20 cellular contexts compared by ENCODE assay signal in genomic region chr10:412109-412508, GRCh38.
A peak's percentile ranks its signal among the peaks of the same experiment; 100 is the strongest.
DNase-seq lines count a peak whose midpoint lies in the region; ATAC-seq lines count a peak whose summit lies in the region.
"Had no signal": no experiment of that assay in that cellular context is flagged by ENCODE, and none has a peak within 500 bp of the region (broad histone marks: within the 10 kb centered on the region; RNA-seq: fewer than 3 reads in every experiment).

No MANE protein-coding gene starts in this region.

- peak; percentile 55 for ATAC-seq in GM19351 (IDR thresholded peaks at IDR 0.05; ENCODE audit: unreplicated experiment)
- peak; percentile 60 for ATAC-seq in HG03565 (IDR thresholded peaks at IDR 0.05; ENCODE audit: unreplicated experiment)
- ATAC-seq: WTC11 had no signal

- DNase-seq in COLO829 (ENCODE audit: low spot score) (peak; percentile 10), iris pigment epithelial cell (ENCODE audit: low read depth) (peak; percentile 9), NCI-H82 (lab: John Stamatoyannopoulos, UW) (no peak), NOMO-1 treated with dmso at 0.1 percent for 144 hours (lab: John Stamatoyannopoulos, UW; ENCODE audit: unreplicated experiment) (no peak), DMS53 treated with DMSO at 0.1 percent for 48 hours (lab: John Stamatoyannopoulos, UW; ENCODE audit: unreplicated experiment) (no peak)
- DNase-seq in activated CD4-positive, alpha-beta T cell treated with anti-CD3 and anti-CD28 coated beads, Interleukin-2, amount 50 U/mL, for 1 hour = no peak
- DNase-seq: activated CD4-positive, alpha-beta T cell treated with anti-CD3 and anti-CD28 coated beads, Interleukin-2, amount 50 U/mL, for 4 hours; activated naive CD4-positive, alpha-beta T cell treated with anti-CD3 and anti-CD28 coated beads, Interleukin-2, amount 50 U/mL, for 16 hours; DMS79; IMR-90; naive B cell; NCI-H1092; NCI-H187; NCI-H748 treated with DMSO at 0.1 percent for 48 hours; PC-9; stimulated activated CD4-positive, alpha-beta T cell treated with anti-CD3 and anti-CD28 coated beads, Interleukin-2, amount 100 ng/mL, for 48 hours; stimulated activated naive B cell treated with anti-CD40 and anti-IgM and Interleukin-4, amounts not matched to agents 10 μg/mL and 1 μg/mL and 100 μg/mL, for 72 hours had no signal

Comparison
In these comparisons a context has a peak if more than half of its experiments do, and no peak if none do; other contexts are left out.
1. DNase-seq: peak in COLO829 (single experiment) and iris pigment epithelial cell (single experiment); none in NCI-H82 (single experiment), NOMO-1 treated with dmso at 0.1 percent for 144 hours (single experiment), activated CD4-positive, alpha-beta T cell treated with anti-CD3 and anti-CD28 coated beads, Interleukin-2, amount 50 U/mL, for 1 hour (single experiment) and DMS53 treated with DMSO at 0.1 percent for 48 hours (single experiment).